In genomic region chr9:99906403-99907207, GRCh38 we compare ENCODE assay signal across 1 cellular context.
TF ChIP-seq lines count a peak whose summit lies in the region.

Gene STX17 (plus strand): TSS chr9:99906654. CDS start chr9:99915240, 8,586 bp downstream.

TF ChIP-seq in K562, 482 proteins besides CTCF, POLR2A, EP300 and RAD21 (continued from another document and continues in another):
- TF ChIP-seq ZBTB11 (CRISPR knock-in tag; IDR thresholded peaks at IDR 0.05) (no peak), JUNB (CRISPR knock-in tag; conservative IDR thresholded peaks at IDR 0.05) (no peak), ZNF444 (CRISPR knock-in tag; IDR thresholded peaks at IDR 0.05) (no peak), KDM5B (IDR thresholded peaks at IDR 0.05; ENCODE audit: insufficient replicate concordance, low read depth, low read length) (peak; percentile 44), CBX2 (IDR thresholded peaks at IDR 0.05; ENCODE audit: insufficient read depth, low read length, poor library complexity, severe bottlenecking) (no peak), BRF2 (IDR thresholded peaks at IDR 0.05; ENCODE audit: borderline replicate concordance, insufficient read depth, insufficient read length) (no peak), ZNF395 (CRISPR knock-in tag; IDR thresholded peaks at IDR 0.05) (no peak), UBTF (IDR thresholded peaks at IDR 0.05; ENCODE audit: borderline replicate concordance in 1 of 2, low read depth in 2 of 2, low read length in 2 of 2) (peak; percentile 68 to 88; a peak in 3 of 4 replicates), GTF2E2 (tag; IDR thresholded peaks at IDR 0.05) (no peak), HDGF (IDR thresholded peaks at IDR 0.05) (no peak), WHSC1 (IDR thresholded peaks at IDR 0.05; ENCODE audit: low read length) (no peak), REST (CRISPR knock-in tag; IDR thresholded peaks at IDR 0.05; ENCODE audit: low read depth) (no peak), YY1 (IDR thresholded peaks at IDR 0.05; ENCODE audit: borderline replicate concordance in 1 of 3, control insufficient read depth in 1 of 3, extremely low read depth in 1 of 3, insufficient read depth in 3 of 3, insufficient read length in 1 of 3, insufficient replicate concordance in 2 of 3, low read depth in 1 of 3, low read length in 2 of 3) (peak in 2 of 3 experiments; percentile 45 to 48), SNIP1 (IDR thresholded peaks at IDR 0.05; ENCODE audit: low read depth) (no peak), NCOA6 (IDR thresholded peaks at IDR 0.05) (no peak), BCLAF1 (IDR thresholded peaks at IDR 0.05; ENCODE audit: borderline replicate concordance in 1 of 2, control insufficient read depth in 1 of 2, low read depth in 2 of 2, low read length in 1 of 2) (no peak), ZNF24 (IDR thresholded peaks at IDR 0.05) (no peak), ZKSCAN8 (CRISPR knock-in tag; IDR thresholded peaks at IDR 0.05) (no peak), ZBTB49 (CRISPR knock-in tag; IDR thresholded peaks at IDR 0.05; ENCODE audit: borderline replicate concordance) (no peak; the same call in 1 of the 2 replicates), NFRKB (IDR thresholded peaks at IDR 0.05; ENCODE audit: low read depth) (no peak), EHMT2 (IDR thresholded peaks at IDR 0.05) (no peak), ILF3 (IDR thresholded peaks at IDR 0.05; ENCODE audit: borderline replicate concordance) (no peak), E2F3 (CRISPR knock-in tag; IDR thresholded peaks at IDR 0.05) (no peak), EZH2 (IDR thresholded peaks at IDR 0.05; ENCODE audit: borderline replicate concordance, low read depth, low read length) (no peak), HMGN3 (IDR thresholded peaks at IDR 0.05; ENCODE audit: borderline replicate concordance, extremely low read depth, insufficient read length, low read depth, low read length) (peak; percentile 67), NFIC (IDR thresholded peaks at IDR 0.05) (no peak), MAX (CRISPR knock-in tag; IDR thresholded peaks at IDR 0.05) (no peak; the same call in 1 of the 2 replicates), RBM15 (IDR thresholded peaks at IDR 0.05; ENCODE audit: insufficient read depth, low read length) (no peak), YBX1 (IDR thresholded peaks at IDR 0.05) (no peak), LEF1 (IDR thresholded peaks at IDR 0.05) (no peak), MYBL2 (IDR thresholded peaks at IDR 0.05; ENCODE audit: low read depth) (no peak), MYBL2 (CRISPR knock-in tag; IDR thresholded peaks at IDR 0.05; ENCODE audit: borderline replicate concordance) (no peak), ZKSCAN3 (CRISPR knock-in tag; IDR thresholded peaks at IDR 0.05) (no peak), MLX (CRISPR knock-in tag; conservative IDR thresholded peaks at IDR 0.05) (no peak), GTF2F1 (IDR thresholded peaks at IDR 0.05; ENCODE audit: low read depth, low read length) (no peak), ATF6 (CRISPR knock-in tag; IDR thresholded peaks at IDR 0.05) (no peak), NCOR1 (IDR thresholded peaks at IDR 0.05) (no peak), EGR1 (conservative IDR thresholded peaks at IDR 0.05) (peak; percentile 58)
